ENCODE assay signal across 13 cellular contexts in the genomic region with DNA sequence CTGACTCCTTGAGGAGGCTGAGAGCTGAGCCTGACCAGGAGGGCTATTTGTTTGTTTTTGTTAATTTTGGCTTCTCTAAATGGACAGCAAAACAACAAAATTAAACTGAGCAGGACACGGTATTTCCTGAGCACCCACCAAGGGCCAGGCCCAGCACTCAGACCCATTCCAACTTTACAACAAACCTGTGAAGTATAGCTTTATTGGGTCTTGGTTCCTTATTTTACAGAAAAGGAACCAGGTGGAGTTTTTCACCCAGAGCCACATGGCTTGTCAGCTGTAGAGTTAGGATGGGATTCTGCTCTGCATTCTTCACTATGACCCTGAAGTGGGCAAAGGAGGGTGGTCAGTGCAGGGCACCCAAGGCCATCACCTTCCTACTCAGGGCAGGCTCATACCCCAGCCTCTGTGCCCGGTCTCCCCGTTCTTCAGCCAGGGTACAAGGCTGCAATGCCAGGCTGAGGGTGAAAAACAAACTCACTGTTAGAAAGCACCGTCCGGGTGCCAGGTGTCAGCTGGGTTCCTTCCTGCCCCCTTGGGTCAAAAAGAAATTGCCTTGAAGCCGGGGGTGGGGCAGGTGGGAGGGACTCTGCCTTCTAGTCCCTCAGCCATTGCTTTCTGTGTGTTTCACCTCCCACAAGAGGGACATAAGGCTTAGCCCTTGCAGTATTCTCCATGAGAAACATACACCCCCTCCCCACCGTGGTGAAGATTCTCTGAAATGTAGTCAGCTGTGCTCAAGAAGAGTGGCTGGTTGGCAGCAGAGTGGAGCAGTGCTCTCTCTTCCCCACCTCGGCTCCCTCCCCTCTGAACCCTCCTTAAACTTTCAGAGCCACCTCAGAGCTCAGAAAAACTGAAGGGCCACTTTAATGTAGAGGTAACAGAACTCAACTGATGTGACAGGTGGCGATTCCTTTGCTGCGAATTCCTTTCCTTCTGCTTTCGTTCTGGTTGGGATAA. TPM values are rescaled to one million over a fixed set of nuclear protein-coding genes. Genes with fewer than 3 reads are reported as not detected.
DNase-seq lines count a peak whose midpoint lies in the region; ATAC-seq lines count a peak whose summit lies in the region.
"Had no signal": no experiment of that assay in that cellular context is flagged by ENCODE, and none has a peak within 500 bp of the region (broad histone marks: within the 10 kb centered on the region; RNA-seq: fewer than 3 reads in every experiment).

No MANE protein-coding gene starts in this region.

- no peak for ATAC-seq in activated naive CD4-positive, alpha-beta T cell treated with anti-CD3 and anti-CD28 coated beads, Interleukin-2, amount 50 U/mL, for 72 hours
- no peak for ATAC-seq in esophagus mucosa
- no peak for ATAC-seq in GM19324 (IDR thresholded peaks at IDR 0.05; ENCODE audit: low FRiP score, unreplicated experiment)
- ATAC-seq in HG03565 (IDR thresholded peaks at IDR 0.05; ENCODE audit: unreplicated experiment) = no peak

- no peaks in the 10 kb centered on the region for H3K4me1 ChIP-seq in rectal smooth muscle tissue (ENCODE audit: control insufficient read depth, insufficient read depth, low read length)

- H3K36me3 ChIP-seq in rectal smooth muscle tissue (ENCODE audit: control insufficient read depth, insufficient read depth, low read length) = no peaks in the 10 kb centered on the region
- H3K36me3 ChIP-seq: heart left ventricle had no signal

- no peak overlapping the region for H3K9ac ChIP-seq in rectal smooth muscle tissue (ENCODE audit: low read length)

- DNase-seq in KBM-7 (peak; percentile 16), NCI-H1417 treated with DMSO at 0.1 percent for 48 hours (lab: John Stamatoyannopoulos, UW) (no peak)
- DNase-seq in activated naive CD4-positive, alpha-beta T cell treated with anti-CD3 and anti-CD28 coated beads, Interleukin-2, amount 50 U/mL, for 72 hours (ENCODE audit: low spot score in 2 of 2) = no peak
- DNase-seq: cortex of kidney, DMS79 treated with DMSO at 0.1 percent for 48 hours, heart left ventricle, NCI-H2171 treated with DMSO at 0.1 percent for 48 hours had no signal

- no peak overlapping the region for H3K27ac ChIP-seq in rectal smooth muscle tissue (ENCODE audit: low read depth, low read length)
- H3K27ac ChIP-seq: SK-N-MC had no signal

- H3K9me3 Mint-ChIP-seq in activated naive CD4-positive, alpha-beta T cell treated with anti-CD3 and anti-CD28 coated beads, Interleukin-2, amount 50 U/mL, for 72 hours = peaks cover 3 to 4% of the 10 kb centered on the region in 2 donors

- H3K27ac Mint-ChIP-seq in activated naive CD4-positive, alpha-beta T cell treated with anti-CD3 and anti-CD28 coated beads, Interleukin-2, amount 50 U/mL, for 72 hours = peak overlapping the region; percentile 86 to 93

- H3K4me3 ChIP-seq in GM08714 (ENCODE audit: low read length) (peak overlapping the region; percentile 76; the same call in 1 of the 2 replicates), rectal smooth muscle tissue (ENCODE audit: low read length) (peak overlapping the region; percentile 29)
- H3K4me3 ChIP-seq: SK-N-MC had no signal

- H3K27me3 ChIP-seq in rectal smooth muscle tissue (ENCODE audit: control insufficient read depth, insufficient read depth, low read length) = no peaks in the 10 kb centered on the region
- H3K27me3 ChIP-seq: heart left ventricle had no signal

- H3K36me3 Mint-ChIP-seq in activated naive CD4-positive, alpha-beta T cell treated with anti-CD3 and anti-CD28 coated beads, Interleukin-2, amount 50 U/mL, for 72 hours = peaks cover 35 to 67% of the 10 kb centered on the region in 2 donors

- in situ Hi-C loops in KBM-7 (cut with MboI; ENCODE audit: low pct_unique_long_range_greater_than_20kb, low sequenced_read_pairs) = no loop called here

RNA-seq across cellular contexts. Expression of a gene that starts 2.2 kb away (rescaled TPM):
- total RNA-seq in activated naive CD4-positive, alpha-beta T cell treated with anti-CD3 and anti-CD28 coated beads, Interleukin-2, amount 50 U/mL, for 72 hours = 100 to 1,000 TPM; 137 to 305 TPM
- 38.6 TPM for total RNA-seq in esophagus mucosa

RNA-seq across cellular contexts. Expression of a gene that starts 48.6 kb away (rescaled TPM):
- total RNA-seq in activated naive CD4-positive, alpha-beta T cell treated with anti-CD3 and anti-CD28 coated beads, Interleukin-2, amount 50 U/mL, for 72 hours = 1 to 10 TPM; 1.6 to 2.1 TPM
- 871 TPM for total RNA-seq in esophagus mucosa

Comparison
In these comparisons a context has a peak if more than half of its experiments do, and no peak if none do; other contexts are left out.
1. RNA of a gene that starts 48.6 kb away (total RNA-seq): 871 TPM in esophagus mucosa (single experiment); 1.6 to 2.1 TPM in activated naive CD4-positive, alpha-beta T cell treated with anti-CD3 and anti-CD28 coated beads, Interleukin-2, amount 50 U/mL, for 72 hours; every median in the first group is over 100 times any median in the second.